Comparison of ENCODE assay signal across 4 cellular contexts in genomic region chr7:76971201-76971600, GRCh38.
DNase-seq lines count a peak whose midpoint lies in the region; ATAC-seq, FAIRE-seq and TF ChIP-seq lines count a peak whose summit lies in the region.
"Not testable (repeated sequence)": the region's sequence is repeated elsewhere in the genome, so short reads cannot be mapped to it uniquely, and the experiment has no call there.

No MANE protein-coding gene starts in this region.

- WGBS in GM12878 (ENCODE audit: insufficient coverage, insufficient replicate concordance, low lambda C conversion rate, missing lambda C conversion rate), result 92% methylated on average over 2 of the region's 6 CpGs
- 15 to 50% (median 35%) methylated on average over 1 to 2 of the region's 6 CpGs for WGBS in psoas muscle, 3 donors

- RAD21 ChIA-PET in GM12878 (lab: Charles Lee; ENCODE audit: unreplicated experiment), result not testable (repeated sequence)

- TF ChIP-seq EP300 in GM12878 (IDR thresholded peaks at IDR 0.05; ENCODE audit: borderline replicate concordance in 1 of 2, control insufficient read depth in 1 of 2, low read depth in 2 of 2, low read length in 2 of 2), result not testable (repeated sequence)

- H3K9ac ChIP-seq in GM12878 (ENCODE audit: control insufficient read depth, insufficient read depth, low read length); endothelial cell of umbilical vein (replicated peaks; ENCODE audit: extremely low read depth, insufficient read depth, low read length): not testable (repeated sequence)

- not testable (repeated sequence) for H3K27ac ChIP-seq in GM12878 (ENCODE audit: control insufficient read depth, insufficient read depth); endothelial cell of umbilical vein (ENCODE audit: insufficient read depth, low read depth, low read length); psoas muscle

- H3K4me1 ChIP-seq in GM12878 (ENCODE audit: control insufficient read depth, insufficient read depth, low read length); endothelial cell of umbilical vein (ENCODE audit: control insufficient read depth, extremely low read depth, insufficient read depth, low read length); psoas muscle: not testable (repeated sequence)

- TF ChIP-seq CTCF in GM12878 (IDR thresholded peaks at IDR 0.05 in 2 of 3, conservative IDR thresholded peaks at IDR 0.05 in 1 of 3; ENCODE audit: control insufficient read depth in 2 of 3, extremely low read depth in 1 of 3, insufficient read depth in 1 of 3, low read depth in 3 of 3, low read length in 3 of 3); endothelial cell of umbilical vein (IDR thresholded peaks at IDR 0.05; ENCODE audit: extremely low read depth in 1 of 2, insufficient read depth in 1 of 2, low read depth in 1 of 2, low read length in 2 of 2); psoas muscle (IDR thresholded peaks at IDR 0.05): not testable (repeated sequence)

- not testable (repeated sequence) for H3K9me3 Mint-ChIP-seq in activated naive CD4-positive, alpha-beta T cell treated with anti-CD3 and anti-CD28 coated beads, Interleukin-2, amount 10 ng/mL, durations not matched to agents 7 days and 5 days

- dilution Hi-C loops in endothelial cell of umbilical vein (cut with MboI; ENCODE audit: extremely low pct_ligation_motif_present, low sequenced_read_pairs), result not testable (repeated sequence)

- intact Hi-C loops in GM12878 (cut with micrococcal nuclease; ENCODE audit: unreplicated experiment); endothelial cell of umbilical vein (cut with micrococcal nuclease); psoas muscle (cut with DNase I): not testable (repeated sequence)

- not testable (repeated sequence) for H3K27ac Mint-ChIP-seq in activated naive CD4-positive, alpha-beta T cell treated with anti-CD3 and anti-CD28 coated beads, Interleukin-2, amount 10 ng/mL, durations not matched to agents 7 days and 5 days

- not testable (repeated sequence) for H3K27me3 ChIP-seq in GM12878 (replicated peaks in 1 of 2; ENCODE audit: control insufficient read depth in 2 of 2, insufficient read depth in 2 of 2, low read length in 1 of 2); endothelial cell of umbilical vein (ENCODE audit: control insufficient read depth in 2 of 2, insufficient read depth in 2 of 2, low read length in 2 of 2); psoas muscle (ENCODE audit: insufficient read depth in 3 of 3, low read length in 2 of 3)

- H3K27me3 Mint-ChIP-seq in activated naive CD4-positive, alpha-beta T cell treated with anti-CD3 and anti-CD28 coated beads, Interleukin-2, amount 10 ng/mL, durations not matched to agents 7 days and 5 days, result not testable (repeated sequence)

- H3K79me2 ChIP-seq in GM12878 (ENCODE audit: control insufficient read depth, insufficient read depth, low read length); endothelial cell of umbilical vein (ENCODE audit: control insufficient read depth, insufficient read depth, low read length): not testable (repeated sequence)

- peak; percentile 8 for DNase-seq in activated naive CD4-positive, alpha-beta T cell treated with anti-CD3 and anti-CD28 coated beads, Interleukin-2, amount 10 ng/mL, durations not matched to agents 7 days and 5 days
- not testable (repeated sequence) for DNase-seq in GM12878 (ENCODE audit: low read depth, low spot score); endothelial cell of umbilical vein (ENCODE audit: low read depth, low spot score); psoas muscle

- TF ChIP-seq RAD21 in GM12878 (IDR thresholded peaks at IDR 0.05; ENCODE audit: insufficient read depth, low read depth, low read length), result not testable (repeated sequence)

- POLR2A ChIA-PET in GM12878 (lab: Charles Lee); endothelial cell of umbilical vein (lab: Charles Lee): not testable (repeated sequence)

- not testable (repeated sequence) for H3K9me3 ChIP-seq in GM12878 (replicated peaks; ENCODE audit: control insufficient read depth, insufficient read depth, low read length); endothelial cell of umbilical vein (replicated peaks; ENCODE audit: control insufficient read depth, insufficient read depth, low read length); psoas muscle

- not testable (repeated sequence) for TF ChIP-seq POLR2A in GM12878 (IDR thresholded peaks at IDR 0.05; ENCODE audit: low read depth, low read length); endothelial cell of umbilical vein (IDR thresholded peaks at IDR 0.05; ENCODE audit: low read depth, low read length)

- not testable (repeated sequence) for H3K9me1 ChIP-seq in endothelial cell of umbilical vein (replicated peaks; ENCODE audit: control insufficient read depth, extremely low read depth, insufficient read depth, low read length)

- H3K4me2 ChIP-seq in GM12878 (ENCODE audit: control insufficient read depth, insufficient read depth); endothelial cell of umbilical vein (ENCODE audit: insufficient read depth, low read length): not testable (repeated sequence)

- H3K36me3 ChIP-seq in GM12878 (ENCODE audit: control insufficient read depth in 2 of 2, insufficient read depth in 2 of 2, low read length in 1 of 2); endothelial cell of umbilical vein (ENCODE audit: control insufficient read depth in 2 of 2, extremely low read depth in 1 of 2, insufficient read depth in 2 of 2, low read length in 2 of 2); psoas muscle (ENCODE audit: insufficient read depth in 1 of 2, low read depth in 1 of 2): not testable (repeated sequence)

- in situ Hi-C loops in GM12878 (cut with MboI), result not testable (repeated sequence)

- not testable (repeated sequence) for H4K20me1 ChIP-seq in GM12878 (ENCODE audit: control insufficient read depth, insufficient read depth); endothelial cell of umbilical vein (replicated peaks; ENCODE audit: control insufficient read depth, extremely low read depth, insufficient read depth, low read length)

- H3K4me3 Mint-ChIP-seq in activated naive CD4-positive, alpha-beta T cell treated with anti-CD3 and anti-CD28 coated beads, Interleukin-2, amount 10 ng/mL, durations not matched to agents 7 days and 5 days, result not testable (repeated sequence)

- FAIRE-seq in GM12878 (lab: Jason Lieb, UNC) (peak; percentile 41), endothelial cell of umbilical vein (lab: Jason Lieb, UNC) (peak; percentile 18)

- SMC1A ChIA-PET in GM12878 (lab: Charles Lee; ENCODE audit: uncharacterized antibody, unreplicated experiment), result not testable (repeated sequence)

- not testable (repeated sequence) for ATAC-seq in GM12878
- ATAC-seq in psoas muscle, result peak; percentile 66 to 89 (median 80)

- H3K4me1 Mint-ChIP-seq in activated naive CD4-positive, alpha-beta T cell treated with anti-CD3 and anti-CD28 coated beads, Interleukin-2, amount 10 ng/mL, durations not matched to agents 7 days and 5 days, result not testable (repeated sequence)

- H3K4me3 ChIP-seq in GM12878; endothelial cell of umbilical vein (replicated peaks in 1 of 3; ENCODE audit: insufficient read depth in 1 of 3, low read depth in 1 of 3, low read length in 3 of 3); psoas muscle: not testable (repeated sequence)

- CTCF ChIA-PET in activated naive CD4-positive, alpha-beta T cell treated with anti-CD3 and anti-CD28 coated beads, Interleukin-2, amount 10 ng/mL, durations not matched to agents 7 days and 5 days (lab: Charles Lee); GM12878 (lab: Yijun Ruan, JAX); endothelial cell of umbilical vein (lab: Charles Lee): not testable (repeated sequence)

- BruUV-seq in GM12878 (replicated peaks; lab: Mats Ljungman, UMichigan); endothelial cell of umbilical vein (replicated peaks; lab: Mats Ljungman, UMichigan): not testable (repeated sequence)

- not testable (repeated sequence) for H3K36me3 Mint-ChIP-seq in activated naive CD4-positive, alpha-beta T cell treated with anti-CD3 and anti-CD28 coated beads, Interleukin-2, amount 10 ng/mL, durations not matched to agents 7 days and 5 days

- not testable (repeated sequence) for H2AFZ ChIP-seq in GM12878 (ENCODE audit: control insufficient read depth, low read depth, low read length); endothelial cell of umbilical vein (ENCODE audit: low read depth, low read length)
